Comparison of ENCODE assay signal across 23 cellular contexts in the genomic region with DNA sequence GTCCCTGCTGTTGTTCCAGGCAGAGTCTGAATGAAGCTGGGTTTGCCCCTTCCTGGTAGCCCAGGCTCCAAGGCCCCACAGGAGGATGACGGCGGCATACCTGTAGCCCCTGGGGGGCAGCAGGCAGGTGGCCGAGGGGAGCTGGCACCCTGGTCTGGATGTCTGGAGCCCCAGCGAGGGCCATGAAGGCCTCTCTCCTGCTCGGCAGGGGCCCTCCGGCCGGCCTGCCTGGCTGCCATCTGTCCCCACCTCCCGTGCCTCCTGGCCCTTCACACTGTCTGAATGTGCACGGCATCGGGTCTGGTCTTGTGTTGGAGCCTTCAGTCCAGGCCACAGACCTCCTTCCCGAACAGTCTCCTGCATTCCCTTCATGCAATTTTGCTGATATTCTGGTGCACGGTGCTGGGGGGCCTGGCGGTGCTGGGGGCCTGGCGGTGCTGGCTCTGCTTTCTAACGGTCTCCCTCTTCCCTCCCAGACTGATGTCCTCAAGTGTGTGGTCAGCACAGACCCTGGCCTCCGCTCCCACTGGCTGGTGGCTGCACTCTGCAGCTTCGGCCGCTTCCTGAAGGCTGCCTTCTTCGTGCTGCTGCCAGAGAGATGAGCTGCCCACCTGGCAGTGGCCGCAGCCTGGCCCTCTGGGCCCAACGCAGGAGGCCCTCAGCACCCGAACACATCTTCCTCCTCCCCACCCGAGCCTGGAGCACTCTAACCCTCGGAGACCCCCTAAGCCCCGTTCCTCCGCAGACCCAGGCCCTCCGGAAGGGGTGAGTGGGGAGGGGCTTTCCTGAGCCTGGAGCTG. TPM values are rescaled to one million over a fixed set of nuclear protein-coding genes. Genes with fewer than 3 reads are reported as not detected.
A peak's percentile ranks its signal among the peaks of the same experiment; 100 is the strongest.
DNase-seq lines count a peak whose midpoint lies in the region; ATAC-seq, FAIRE-seq and TF ChIP-seq lines count a peak whose summit lies in the region.
"Had no signal": no experiment of that assay in that cellular context is flagged by ENCODE, and none has a peak within 500 bp of the region (broad histone marks: within the 10 kb centered on the region; RNA-seq: fewer than 3 reads in every experiment).

No MANE protein-coding gene starts in this region.

- intact Hi-C loops in K562 (cut with micrococcal nuclease): no loop called here
- intact Hi-C loops in left lung (cut with DNase I): no loop called here
- intact Hi-C loops in sigmoid colon (cut with DNase I): no loop called here

- no peak for TF ChIP-seq POLR2A in K562 (conservative IDR thresholded peaks at IDR 0.05)
- TF ChIP-seq POLR2A in sigmoid colon (IDR thresholded peaks at IDR 0.05): no peak

- CTCF ChIA-PET in HEK293 (lab: Yijun Ruan, JAX): no interaction called here
- CTCF ChIA-PET in K562 (lab: Yijun Ruan, JAX; ENCODE audit: low intra/inter-chr PET ratio): no interaction called here

- in situ Hi-C loops in K562 (cut with MboI): no loop called here

- H3K27ac ChIP-seq in HEK293 (ENCODE audit: extremely low read depth, low read depth, low read length) (no peak overlapping the region), K562 (ENCODE audit: extremely low read depth, low read depth, low read length) (no peak overlapping the region), left lung (no peak overlapping the region), sigmoid colon (peak overlapping the region in 2 of 4 donors; percentile 13 to 22)
- H3K27ac ChIP-seq: heart left ventricle, neural progenitor cell had no signal

- no peaks in the 10 kb centered on the region for H3K9me3 ChIP-seq in HEK293 (ENCODE audit: control insufficient read depth, insufficient read depth, low read depth, low read length)
- H3K9me3 ChIP-seq in K562 (replicated peaks; ENCODE audit: control insufficient read depth, insufficient read depth, low read depth, low read length): no peaks in the 10 kb centered on the region
- no peaks in the 10 kb centered on the region for H3K9me3 ChIP-seq in left lung
- H3K9me3 ChIP-seq in sigmoid colon: no peaks in the 10 kb centered on the region
- H3K9me3 ChIP-seq: heart left ventricle had no signal

- no peak for TF ChIP-seq EP300 in K562 (IDR thresholded peaks at IDR 0.05; ENCODE audit: low read length)
- TF ChIP-seq EP300 in sigmoid colon (IDR thresholded peaks at IDR 0.05): no peak

- TF ChIP-seq RAD21 in K562 (CRISPR knock-in tag; conservative IDR thresholded peaks at IDR 0.05 in 1 of 2, IDR thresholded peaks at IDR 0.05 in 1 of 2): no peak

- TF ChIP-seq CTCF in HEK293 (tag by site-specific recombination; IDR thresholded peaks at IDR 0.05): no peak
- no peak for TF ChIP-seq CTCF in K562 (IDR thresholded peaks at IDR 0.05 in 2 of 3, conservative IDR thresholded peaks at IDR 0.05 in 1 of 3; ENCODE audit: insufficient read depth in 2 of 3, low read depth in 1 of 3, low read length in 3 of 3)
- no peak for TF ChIP-seq CTCF in left lung (IDR thresholded peaks at IDR 0.05)
- TF ChIP-seq CTCF in sigmoid colon (IDR thresholded peaks at IDR 0.05): no peak

- BruUV-seq in K562 (replicated peaks; lab: Mats Ljungman, UMichigan): no TSS peak

- 71% methylated on average over 14 of the region's 27 CpGs for WGBS in K562 (ENCODE audit: insufficient coverage, low coverage, missing lambda C conversion rate)
- 91 to 93% methylated on average over 27 of the region's 27 CpGs for WGBS in sigmoid colon, 2 donors

- no peak for ATAC-seq in K562
- ATAC-seq in left lung: no peak

- FAIRE-seq in K562 (lab: Jason Lieb, UNC): no peak
- FAIRE-seq: G401.6, GM18507, TTC549 had no signal

- H3K36me3 ChIP-seq in HEK293 (ENCODE audit: control insufficient read depth in 2 of 2, insufficient read depth in 1 of 2, low read length in 2 of 2) (peaks cover 0 to 7% of the 10 kb centered on the region in 2 experiments; a peak in 2 of 3 replicates), K562 (ENCODE audit: control insufficient read depth, insufficient read depth, low read length) (no peaks in the 10 kb centered on the region), left lung (peaks cover 0 to 37% of the 10 kb centered on the region in 2 donors), sigmoid colon (peaks cover 15 to 38% (median 22%) of the 10 kb centered on the region in 4 donors)
- H3K36me3 ChIP-seq: neural progenitor cell had no signal

- H3K79me2 ChIP-seq in K562 (ENCODE audit: control insufficient read depth, insufficient read depth, low read length): no peaks in the 10 kb centered on the region

- POLR2A ChIA-PET in HEK293 (lab: Yijun Ruan, JAX) (no interaction called here), K562 (lab: Yijun Ruan, JAX) (interaction anchor here (0.8 kb wide), 1 partner anchor 466 kb away, joined by 3 read pairs; no protein-coding TSS in a partner anchor)

- H3K4me1 ChIP-seq in HEK293 (ENCODE audit: control insufficient read depth, insufficient read depth, low read length) (no peaks in the 10 kb centered on the region), K562 (replicated peaks in 1 of 2; ENCODE audit: control insufficient read depth in 2 of 2, insufficient read depth in 2 of 2, low read length in 2 of 2) (peaks cover 0 to 14% of the 10 kb centered on the region in 2 experiments; a peak in 2 of 5 replicates), left lung (no peaks in the 10 kb centered on the region), sigmoid colon (peaks cover 0 to 23% (median 18%) of the 10 kb centered on the region in 4 donors)
- H3K4me1 ChIP-seq: neural progenitor cell had no signal

- no peaks in the 10 kb centered on the region for H3K27me3 ChIP-seq in K562 (ENCODE audit: control insufficient read depth in 2 of 2, insufficient read depth in 2 of 2, low read length in 2 of 2)
- H3K27me3 ChIP-seq in left lung: no peaks in the 10 kb centered on the region
- no peaks in the 10 kb centered on the region for H3K27me3 ChIP-seq in sigmoid colon
- H3K27me3 ChIP-seq: heart left ventricle had no signal

- no peaks in the 10 kb centered on the region for H3K9me1 ChIP-seq in K562 (ENCODE audit: control insufficient read depth, insufficient read depth, low read length)

- H4K20me1 ChIP-seq in K562 (replicated peaks; ENCODE audit: control insufficient read depth, insufficient read depth, low read length): no peaks in the 10 kb centered on the region

- no peak overlapping the region for H3K4me2 ChIP-seq in K562 (ENCODE audit: insufficient read depth, low read length)
- H3K4me2 ChIP-seq: neural progenitor cell had no signal

- H3K4me3 ChIP-seq in HEK293 (ENCODE audit: low read depth, low read length) (no peak overlapping the region), K562 (no peak overlapping the region), left lung (no peak overlapping the region), sigmoid colon (no peak overlapping the region)
- H3K4me3 ChIP-seq: heart left ventricle, neural progenitor cell had no signal

- DNase-seq in K562 (ENCODE audit: extremely low read depth in 1 of 4, low spot score in 3 of 4): no peak
- peak; percentile 22 to 72 for DNase-seq in left lung
- DNase-seq in sigmoid colon: peak; percentile 62
- DNase-seq in HUDEP-2 (lab: John Stamatoyannopoulos, UW; ENCODE audit: unreplicated experiment in 76 of 76): no peak
- DNase-seq in SW480 (ENCODE audit: low spot score): no peak
- DNase-seq in AG20443 (ENCODE audit: low spot score): no peak
- DNase-seq: activated CD4-positive, alpha-beta T cell treated with anti-CD3 and anti-CD28 coated beads for 1 hour; activated CD8-positive, alpha-beta memory T cell treated with anti-CD3 and anti-CD28 coated beads for 24 hours; activated T-cell treated with anti-CD3 and anti-CD28 coated beads, Interleukin-2, amount 50 U/mL, for 24 hours; CD4-positive, alpha-beta memory T cell; DMS153; effector CD4-positive, alpha-beta T cell; Karpas-422; NCI-H1436 treated with DMSO at 0.1 percent for 48 hours; NCI-H446 treated with DMSO at 0.1 percent for 48 hours; SHP77 treated with DMSO at 0.1 percent for 48 hours had no signal

- H2AFZ ChIP-seq in K562 (ENCODE audit: low read depth, low read length): no peak overlapping the region
- H2AFZ ChIP-seq: neural progenitor cell had no signal

- peak overlapping the region in 1 of 2 experiments; percentile 17; a peak in 1 of 4 replicates for H3K9ac ChIP-seq in K562 (ENCODE audit: insufficient read depth in 1 of 2, low read depth in 2 of 2, low read length in 2 of 2)
- H3K9ac ChIP-seq: neural progenitor cell had no signal

RNA-seq across cellular contexts. Expression of gene BOK, which starts 13.5 kb away (rescaled TPM):
- 0.58 and 3.2 TPM in 2 replicates for total RNA-seq in K562 (2011; cell fraction: chromatin; rRNA removed; ENCODE audit: low replicate concordance)
- total RNA-seq in K562 (2011; cell fraction: nucleolus; rRNA removed): 2.0 and 3.0 TPM in 2 replicates
- 0.95 and 1.5 TPM in 2 replicates for total RNA-seq in K562 (2011; cell fraction: nucleoplasm; rRNA removed)
- total RNA-seq in K562 (2014; rRNA removed): 2.9 and 3.1 TPM in 2 replicates
- 0.35 and 0.47 TPM in 2 replicates for total RNA-seq in K562 (2014; rRNA removed; fragmentation: Illumina TruSeq; extraction: Trizol)
- total RNA-seq in K562 (2015; rRNA removed; fragmentation: Illumina TruSeq; extraction: Trizol): 0.76 and 0.83 TPM in 2 replicates
- 2.6 and 3.3 TPM in 2 replicates for total RNA-seq in K562 (2021)
- polyA plus RNA-seq in K562 (2011; rRNA removed): 2.0 and 2.7 TPM in 2 replicates
- 3.1 and 11.3 TPM in 2 replicates for polyA plus RNA-seq in K562 (2011; cell fraction: cytosol; rRNA removed)
- 3.9 and 9.0 TPM in 2 replicates for polyA plus RNA-seq in K562 (2011; cell fraction: nucleus; rRNA removed)
- 1.8 TPM in 2 replicates for polyA plus RNA-seq in K562 (2012)
- 1.2 and 2.4 TPM in 2 replicates for polyA plus RNA-seq in K562 (2014; fragmentation: Illumina TruSeq; extraction: Trizol)
- under 1 TPM in 1 of 2 experiments, not detected in 1; 0.03 TPM for polyA plus RNA-seq in K562 (2014; fragmentation: Nextera tagmentation; extraction: Ambion mirVana)
- 2.3 and 2.8 TPM in 2 replicates for polyA plus RNA-seq in K562 (2014; rRNA removed)
- polyA minus RNA-seq in K562 (2011; rRNA and poly(A)+ RNA removed): 0.81 and 1.6 TPM in 2 replicates
- polyA minus RNA-seq in K562 (2011; cell fraction: cytosol; rRNA and poly(A)+ RNA removed): 2.4 and 3.1 TPM in 2 replicates
- 0.67 TPM in 2 replicates for polyA minus RNA-seq in K562 (2011; cell fraction: nucleus; rRNA and poly(A)+ RNA removed)
- 10 to 100 TPM; 34.9 to 66.5 TPM for total RNA-seq in left lung
- 100 to 1,000 TPM in 1 of 4 donors, 10 to 100 TPM in 3; 46.6 to 112 (median 81.0) TPM for total RNA-seq in sigmoid colon
- polyA plus RNA-seq in sigmoid colon: 10 to 100 TPM in 1 of 3 donors, 1 to 10 TPM in 2; 6.2 to 12.7 (median 8.4) TPM
- total RNA-seq: CD4-positive, alpha-beta memory T cell; OCI-LY7 had no signal
- polyA plus RNA-seq: CD4-positive, alpha-beta memory T cell had no signal

Comparison
In these comparisons a context has a peak if more than half of its experiments do, and no peak if none do; other contexts are left out.
1. DNase-seq: peak in left lung (2 of 2) and sigmoid colon (single experiment); none in K562 (0 of 4), HUDEP-2 (0 of 76), SW480 (single experiment) and AG20443 (single experiment).
2. RNA of gene BOK, which starts 13.5 kb away (total RNA-seq): 46.6 to 112 TPM in sigmoid colon and 34.9 to 66.5 TPM in left lung; 0.35 to 3.3 TPM in K562; every median in the first group is over 4 times any median in the second.